6 cellular contexts compared by ENCODE assay signal in genomic region chr5:175148773-175149172, GRCh38.
"Had no signal": no experiment of that assay in that cellular context is flagged by ENCODE, and none has a peak within 500 bp of the region (broad histone marks: within the 10 kb centered on the region; RNA-seq: fewer than 3 reads in every experiment).

No MANE protein-coding gene starts in this region.

- H3K27ac ChIP-seq: GM23248 had no signal

- H3K4me1 ChIP-seq: HAP-1 had no signal

- H3K4me3 ChIP-seq: GM23248, HAP-1 had no signal

- ATAC-seq: HCT116 had no signal

- DNase-seq: GM23248, GOT3, H7, KG1 had no signal

- H3K9me3 ChIP-seq: HAP-1 had no signal

- H3K36me3 ChIP-seq: HAP-1 had no signal
